18 cellular contexts compared by ENCODE assay signal in the genomic region with DNA sequence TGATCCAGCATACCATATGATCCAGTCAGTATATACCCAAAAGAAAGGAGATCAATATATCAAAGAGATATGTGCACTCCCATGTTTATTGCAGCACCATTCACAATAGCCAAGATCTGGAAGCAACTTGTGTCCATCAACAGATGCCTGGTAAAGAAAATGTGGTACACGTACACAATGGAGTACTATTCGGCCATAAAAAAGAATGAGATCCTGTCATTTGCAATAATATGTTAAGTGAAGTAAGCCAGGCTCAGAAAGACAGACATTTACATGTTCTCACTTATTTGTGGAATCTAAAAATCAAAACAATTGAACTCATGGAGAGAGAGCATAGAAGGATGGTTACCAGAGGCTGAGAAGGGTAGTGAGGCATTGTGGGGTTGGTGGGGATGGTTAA. TPM values are rescaled to one million over a fixed set of nuclear protein-coding genes. Genes with fewer than 3 reads are reported as not detected.
DNase-seq lines count a peak whose midpoint lies in the region; ATAC-seq and TF ChIP-seq lines count a peak whose summit lies in the region.
"Had no signal": no experiment of that assay in that cellular context is flagged by ENCODE, and none has a peak within 500 bp of the region (broad histone marks: within the 10 kb centered on the region; RNA-seq: fewer than 3 reads in every experiment).

No MANE protein-coding gene starts in this region.

- intact Hi-C loops in heart left ventricle (cut with DNase I) (no loop called here), heart right ventricle (cut with DNase I) (no loop called here), OCI-LY7 (cut with micrococcal nuclease; ENCODE audit: unreplicated experiment) (no loop called here)

- peaks cover 0 to 89% (median 86%) of the 10 kb centered on the region in 9 donors for H3K36me3 ChIP-seq in heart left ventricle
- H3K36me3 ChIP-seq in heart right ventricle: peaks cover 4 to 89% (median 73%) of the 10 kb centered on the region in 9 donors
- H3K36me3 ChIP-seq in OCI-LY7 (ENCODE audit: insufficient read depth, low read length): peaks cover 88% of the 10 kb centered on the region

- WGBS in heart left ventricle, 4 donors: 87 to 93% (median 90%) methylated on average over 2 of the region's 2 CpGs
- WGBS in heart right ventricle, 2 donors: 92 to 93% methylated on average over 2 of the region's 2 CpGs

- peak overlapping the region in 8 of 12 donors; percentile 47 to 84 (median 72) for H3K27ac ChIP-seq in heart left ventricle
- H3K27ac ChIP-seq in heart right ventricle: peak overlapping the region in 4 of 10 donors; percentile 55 to 80 (median 64)
- H3K27ac ChIP-seq in OCI-LY7 (ENCODE audit: low read depth, low read length, poor library complexity, severe bottlenecking): no peak overlapping the region
- H3K27ac ChIP-seq: PC-9 had no signal

- no peaks in the 10 kb centered on the region for H3K79me2 ChIP-seq in OCI-LY7 (ENCODE audit: insufficient read depth, low read depth, low read length)

- no peak overlapping the region for H3K4me3 Mint-ChIP-seq in effector memory CD8-positive, alpha-beta T cell
- H3K4me3 Mint-ChIP-seq: CD14-positive monocyte, HFFc6 had no signal

- H3K4me1 ChIP-seq in heart left ventricle (peaks cover 0 to 20% (median 3%) of the 10 kb centered on the region in 12 donors), heart right ventricle (peaks cover 0 to 25% (median 9%) of the 10 kb centered on the region in 9 donors), OCI-LY7 (ENCODE audit: insufficient read depth, low read length, poor library complexity, severe bottlenecking) (peaks cover 4% of the 10 kb centered on the region)

- no peaks in the 10 kb centered on the region for H3K27me3 Mint-ChIP-seq in effector memory CD8-positive, alpha-beta T cell

- H3K36me3 Mint-ChIP-seq in effector memory CD8-positive, alpha-beta T cell (ENCODE audit: insufficient read depth): peaks cover 86% of the 10 kb centered on the region

- H3K27me3 ChIP-seq in heart left ventricle: no peaks in the 10 kb centered on the region
- H3K27me3 ChIP-seq in heart right ventricle: no peaks in the 10 kb centered on the region

- H3K4me3 ChIP-seq in heart left ventricle (no peak overlapping the region), heart right ventricle (no peak overlapping the region), OCI-LY7 (ENCODE audit: low read depth, low read length, poor library complexity, severe bottlenecking) (no peak overlapping the region)
- H3K4me3 ChIP-seq: PC-9 had no signal

- TSS peak; percentile 48 for BruUV-seq in OCI-LY7 (replicated peaks; lab: Mats Ljungman, UMichigan)

- POLR2A ChIA-PET in OCI-LY7 (lab: Charles Lee): no interaction called here

- DNase-seq in heart left ventricle (no peak), heart right ventricle (no peak), OCI-LY7 (ENCODE audit: low spot score) (no peak), NCI-H446 (lab: John Stamatoyannopoulos, UW) (no peak)
- no peak for DNase-seq in effector memory CD8-positive, alpha-beta T cell
- DNase-seq: COR-L47, DMS153, EL, HFFc6, NCI-H1048, NCI-H1436 treated with DMSO at 0.1 percent for 48 hours, NCI-H2029 treated with DMSO at 0.1 percent for 48 hours, NCI-H2171 treated with DMSO at 0.1 percent for 48 hours, NCI-H748 treated with DMSO at 0.1 percent for 48 hours, PC-9 had no signal

- H3K9me3 ChIP-seq in heart left ventricle (no peaks in the 10 kb centered on the region), heart right ventricle (no peaks in the 10 kb centered on the region), OCI-LY7 (ENCODE audit: low read length) (no peaks in the 10 kb centered on the region)

- ATAC-seq in heart left ventricle: no peak
- no peak for ATAC-seq in heart right ventricle
- no peak for ATAC-seq in effector memory CD8-positive, alpha-beta T cell (replicated peaks)
- no peak for ATAC-seq in GM21825 (IDR thresholded peaks at IDR 0.05; ENCODE audit: unreplicated experiment)

- H3K27ac Mint-ChIP-seq in effector memory CD8-positive, alpha-beta T cell: peak overlapping the region; percentile 60 to 66

- H3K9me2 ChIP-seq in OCI-LY7 (ENCODE audit: insufficient read depth, low read length): no peaks in the 10 kb centered on the region

- H2AFZ ChIP-seq in OCI-LY7 (ENCODE audit: low read length): no peak overlapping the region
- H2AFZ ChIP-seq: PC-9 had no signal

- no peak for TF ChIP-seq POLR2A in heart left ventricle (IDR thresholded peaks at IDR 0.05)

- CTCF ChIA-PET in OCI-LY7 (lab: Charles Lee; ENCODE audit: unreplicated experiment): no interaction called here

- H3K4me2 ChIP-seq in OCI-LY7 (ENCODE audit: low read length): no peak overlapping the region
- H3K4me2 ChIP-seq: PC-9 had no signal

- peaks cover 0 to 5% of the 10 kb centered on the region in 2 donors for H3K4me1 Mint-ChIP-seq in effector memory CD8-positive, alpha-beta T cell (ENCODE audit: low read depth in 2 of 2)
- H3K4me1 Mint-ChIP-seq: CD14-positive monocyte had no signal

- TF ChIP-seq CTCF in heart left ventricle (IDR thresholded peaks at IDR 0.05): no peak
- TF ChIP-seq CTCF in heart right ventricle (IDR thresholded peaks at IDR 0.05): no peak
- TF ChIP-seq CTCF in OCI-LY7 (conservative IDR thresholded peaks at IDR 0.05; ENCODE audit: low read length): no peak

- no peaks in the 10 kb centered on the region for H4K20me1 ChIP-seq in OCI-LY7 (ENCODE audit: insufficient read depth, low read length)

- H3K9me3 Mint-ChIP-seq in effector memory CD8-positive, alpha-beta T cell: no peaks in the 10 kb centered on the region
- H3K9me3 Mint-ChIP-seq: CD14-positive monocyte, HFFc6 had no signal

RNA-seq across cellular contexts. Expression of gene SNU13, which starts 27.0 kb away (rescaled TPM):
- total RNA-seq in heart left ventricle (100 to 1,000 TPM; 168 to 233 (median 201) TPM), heart right ventricle (100 to 1,000 TPM; 183 to 274 (median 195) TPM), OCI-LY7 (2022) (246 and 253 TPM in 2 replicates)
- polyA plus RNA-seq in heart left ventricle (100 to 1,000 TPM; 222 to 292 TPM), heart right ventricle (100 to 1,000 TPM; 203 to 323 TPM)
- 155 and 199 TPM in 2 replicates for total RNA-seq in OCI-LY7 (2014; rRNA removed; shearing (Covaris generic))

RNA-seq across cellular contexts. Expression of gene MEI1, which starts 37.6 kb away (rescaled TPM):
- 1 to 10 TPM in 3 of 9 donors, under 1 TPM in 2, not detected in 4; 0.40 to 2.3 (median 1.1) TPM for total RNA-seq in heart left ventricle
- polyA plus RNA-seq in heart left ventricle: under 1 TPM; 0.23 to 0.54 TPM
- 1 to 10 TPM in 3 of 10 donors, under 1 TPM in 4, not detected in 3; 0.37 to 1.9 (median 0.71) TPM for total RNA-seq in heart right ventricle
- polyA plus RNA-seq in heart right ventricle: 1 to 10 TPM in 1 of 2 donors, under 1 TPM in 1; 0.52 to 1.3 TPM
- 2.3 and 2.5 TPM in 2 replicates for total RNA-seq in OCI-LY7 (2014; rRNA removed; shearing (Covaris generic))
- 11.5 and 14.6 TPM in 2 replicates for total RNA-seq in OCI-LY7 (2022)
- total RNA-seq: MCF 10A had no signal

RNA-seq across cellular contexts. Expression of gene XRCC6, which starts 40.6 kb away (rescaled TPM):
- total RNA-seq in heart left ventricle (100 to 1,000 TPM; 162 to 204 (median 176) TPM), heart right ventricle (100 to 1,000 TPM; 152 to 192 (median 181) TPM), OCI-LY7 (2022) (374 and 426 TPM in 2 replicates)
- polyA plus RNA-seq in heart left ventricle (100 to 1,000 TPM; 123 to 231 TPM), heart right ventricle (100 to 1,000 TPM; 103 to 185 TPM)
- 378 and 419 TPM in 2 replicates for total RNA-seq in OCI-LY7 (2014; rRNA removed; shearing (Covaris generic))

RNA-seq across cellular contexts. Expression of gene DESI1, which starts 40.9 kb away (rescaled TPM):
- total RNA-seq in heart left ventricle: 10 to 100 TPM; 29.0 to 51.0 (median 40.6) TPM
- 10 to 100 TPM; 24.2 to 39.8 TPM for polyA plus RNA-seq in heart left ventricle
- 10 to 100 TPM; 27.6 to 49.6 (median 36.0) TPM for total RNA-seq in heart right ventricle
- polyA plus RNA-seq in heart right ventricle: 10 to 100 TPM; 22.7 to 73.1 TPM
- 20.4 and 39.0 TPM in 2 replicates for total RNA-seq in OCI-LY7 (2014; rRNA removed; shearing (Covaris generic))
- 59.0 and 65.0 TPM in 2 replicates for total RNA-seq in OCI-LY7 (2022)
